1 cellular context compared by ENCODE assay signal in genomic region chr11:78417888-78418583, GRCh38.
TF ChIP-seq lines count a peak whose summit lies in the region.

No MANE protein-coding gene starts in this region.

TF ChIP-seq in neural cell, 6 proteins besides CTCF, POLR2A, EP300 and RAD21 (continued from another document):
- TF ChIP-seq REST (IDR thresholded peaks at IDR 0.05; ENCODE audit: borderline replicate concordance) (peak; percentile 88), SMC3 (conservative IDR thresholded peaks at IDR 0.05; ENCODE audit: poor library complexity) (no peak), POLR2AphosphoS5 (IDR thresholded peaks at IDR 0.05) (peak; percentile 80), TAF1 (IDR thresholded peaks at IDR 0.05; ENCODE audit: low read depth) (peak; percentile 82)
